ENCODE assay signal across 8 cellular contexts in the genomic region with DNA sequence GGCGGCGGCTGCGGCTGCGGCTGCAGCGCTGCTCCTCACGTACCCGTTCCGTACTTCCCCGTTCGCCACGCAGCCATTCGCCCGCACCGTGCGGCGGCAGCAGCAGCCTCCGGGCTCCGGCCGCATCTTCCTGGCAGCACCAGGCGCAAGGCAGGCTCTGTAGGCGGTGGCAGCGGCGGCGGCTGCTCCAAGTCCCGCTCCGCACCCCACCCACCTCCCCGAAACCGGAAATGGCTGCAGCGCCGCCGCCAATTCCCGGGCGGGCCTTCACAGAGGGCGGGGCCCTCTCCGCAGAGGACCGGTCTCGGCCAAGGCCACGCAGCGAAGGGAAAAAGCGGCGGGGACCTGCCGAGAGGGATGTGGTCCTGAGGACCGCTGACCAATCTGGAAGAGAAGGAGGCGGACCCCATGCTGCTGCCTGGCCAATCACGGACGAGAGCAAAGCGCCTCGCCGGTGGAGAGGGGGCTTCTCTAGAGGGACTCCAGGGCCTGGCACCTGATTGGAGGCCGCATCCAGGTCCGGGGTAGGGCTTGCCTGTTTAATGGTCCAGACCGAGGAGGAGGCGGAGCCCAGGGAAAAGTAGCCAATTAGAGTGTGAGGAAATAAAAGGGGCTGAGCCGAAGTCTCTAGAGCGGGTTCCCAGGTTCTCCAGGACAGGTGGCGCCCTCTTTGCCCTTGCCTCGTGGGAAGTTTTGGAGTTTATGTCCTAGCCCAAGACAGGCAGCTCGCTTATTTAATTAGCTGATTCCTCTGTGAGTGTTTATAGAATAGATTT. TPM values are rescaled to one million over a fixed set of nuclear protein-coding genes. Genes with fewer than 3 reads are reported as not detected.
A peak's percentile ranks its signal among the peaks of the same experiment; 100 is the strongest.
DNase-seq lines count a peak whose midpoint lies in the region; ATAC-seq and TF ChIP-seq lines count a peak whose summit lies in the region.

A gene with protein sequence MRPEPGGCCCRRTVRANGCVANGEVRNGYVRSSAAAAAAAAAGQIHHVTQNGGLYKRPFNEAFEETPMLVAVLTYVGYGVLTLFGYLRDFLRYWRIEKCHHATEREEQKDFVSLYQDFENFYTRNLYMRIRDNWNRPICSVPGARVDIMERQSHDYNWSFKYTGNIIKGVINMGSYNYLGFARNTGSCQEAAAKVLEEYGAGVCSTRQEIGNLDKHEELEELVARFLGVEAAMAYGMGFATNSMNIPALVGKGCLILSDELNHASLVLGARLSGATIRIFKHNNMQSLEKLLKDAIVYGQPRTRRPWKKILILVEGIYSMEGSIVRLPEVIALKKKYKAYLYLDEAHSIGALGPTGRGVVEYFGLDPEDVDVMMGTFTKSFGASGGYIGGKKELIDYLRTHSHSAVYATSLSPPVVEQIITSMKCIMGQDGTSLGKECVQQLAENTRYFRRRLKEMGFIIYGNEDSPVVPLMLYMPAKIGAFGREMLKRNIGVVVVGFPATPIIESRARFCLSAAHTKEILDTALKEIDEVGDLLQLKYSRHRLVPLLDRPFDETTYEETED (minus strand): TSS at position 184 of the 776 bp plus-strand sequence. CDS start 58 bp downstream, at position 126.

- no peaks in the 10 kb centered on the region for H3K27me3 ChIP-seq in left ventricle myocardium inferior (ENCODE audit: low read depth)

- H3K4me3 ChIP-seq in left ventricle myocardium inferior, result peak within 1 kb of the TSS; percentile 90

- H3K9me3 Mint-ChIP-seq in progenitor cell of endocrine pancreas (ENCODE audit: low read depth), result no peaks in the 10 kb centered on the region

- no peaks in the 10 kb centered on the region for H3K9me3 ChIP-seq in T-helper 17 cell (ENCODE audit: control insufficient read depth, low read length, poor library complexity, severe bottlenecking)
- no peaks in the 10 kb centered on the region for H3K9me3 ChIP-seq in left ventricle myocardium inferior (replicated peaks)

- no peaks in the 10 kb centered on the region for H3K36me3 Mint-ChIP-seq in T-helper 17 cell (ENCODE audit: low read depth)
- H3K36me3 Mint-ChIP-seq in progenitor cell of endocrine pancreas (ENCODE audit: insufficient read depth), result no peaks in the 10 kb centered on the region

- H3K4me1 ChIP-seq in left ventricle myocardium inferior, result peaks cover 29% of the 10 kb centered on the region

- intact Hi-C loops in left ventricle myocardium inferior (cut with micrococcal nuclease), result no loop called here

- H3K27ac Mint-ChIP-seq in T-helper 17 cell (peak within 1 kb of the TSS; percentile 91), progenitor cell of endocrine pancreas (peak within 1 kb of the TSS; percentile 96)

- H3K4me1 Mint-ChIP-seq in T-helper 17 cell (peaks cover 32% of the 10 kb centered on the region), progenitor cell of endocrine pancreas (ENCODE audit: low read depth) (peaks cover 25% of the 10 kb centered on the region)

- H3K27ac ChIP-seq in angular gyrus (ENCODE audit: low read depth, low read length), result peak within 1 kb of the TSS; percentile 86
- H3K27ac ChIP-seq in left ventricle myocardium inferior (replicated peaks), result peak within 1 kb of the TSS; percentile 93

- peak; percentile 94 for ATAC-seq in GM18498 (IDR thresholded peaks at IDR 0.05; ENCODE audit: unreplicated experiment)
- peak; percentile 97 for ATAC-seq in HG02938 (IDR thresholded peaks at IDR 0.05; ENCODE audit: unreplicated experiment)
- peak; percentile 97 for ATAC-seq in T-helper 17 cell

- DNase-seq in NCI-H1694 treated with DMSO at 0.1 percent for 48 hours (lab: John Stamatoyannopoulos, UW), result peak; percentile 100
- peak; percentile 90 to 95 (median 91) for DNase-seq in T-helper 17 cell
- DNase-seq in left ventricle myocardium inferior, result peak; percentile 98
- DNase-seq in progenitor cell of endocrine pancreas (ENCODE audit: low spot score, unreplicated experiment), result peak; percentile 97
- DNase-seq in ureter (ENCODE audit: low spot score), result peak; percentile 99

- H3K27me3 Mint-ChIP-seq in T-helper 17 cell (no peaks in the 10 kb centered on the region), progenitor cell of endocrine pancreas (peaks cover 3% of the 10 kb centered on the region)

- TF ChIP-seq CTCF in left ventricle myocardium inferior (IDR thresholded peaks at IDR 0.05; ENCODE audit: borderline replicate concordance) (peak; percentile 4), progenitor cell of endocrine pancreas (IDR thresholded peaks at IDR 0.05; ENCODE audit: unreplicated experiment) (no peak)

- H3K4me3 Mint-ChIP-seq in T-helper 17 cell (peak within 1 kb of the TSS; percentile 96), progenitor cell of endocrine pancreas (ENCODE audit: low read depth) (peak within 1 kb of the TSS; percentile 92)

- no peaks in the 10 kb centered on the region for H3K36me3 ChIP-seq in left ventricle myocardium inferior

RNA-seq across cellular contexts. Expression of the gene that starts here (rescaled TPM):
- total RNA-seq in T-helper 17 cell (10 to 100 TPM; 22.0 to 22.3 TPM), left ventricle myocardium inferior (11.5 TPM), progenitor cell of endocrine pancreas (53.6 and 54.2 TPM in 2 replicates), ureter (49.9 TPM)

Comparison
In these comparisons a context has a peak if more than half of its experiments do, and no peak if none do; other contexts are left out.
1. Peak in every context shown above with its lines: DNase-seq, ATAC-seq, H3K4me3 ChIP-seq and H3K27ac ChIP-seq.